35 cellular contexts compared by ENCODE assay signal in the genomic region with DNA sequence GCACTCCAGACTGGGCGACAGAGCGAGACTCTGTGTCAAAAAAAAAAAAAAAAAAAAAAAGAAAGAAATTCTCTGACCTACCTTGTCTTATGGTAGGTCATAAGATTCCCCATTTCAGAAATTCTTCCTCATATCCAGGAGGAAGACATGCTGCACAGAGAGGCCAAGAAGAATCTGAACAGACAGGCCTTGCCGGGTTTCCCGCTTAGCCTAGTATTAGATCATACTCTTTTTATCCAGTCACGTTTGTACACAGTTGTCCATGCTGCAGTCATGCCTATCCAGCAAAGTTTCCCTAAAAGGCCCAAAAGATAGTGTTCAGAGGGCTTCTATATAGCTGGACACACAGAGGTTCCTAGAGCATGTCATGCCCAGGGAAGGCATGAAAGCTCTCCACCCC.
"Had no signal": no experiment of that assay in that cellular context is flagged by ENCODE, and none has a peak within 500 bp of the region (broad histone marks: within the 10 kb centered on the region; RNA-seq: fewer than 3 reads in every experiment).

No MANE protein-coding gene starts in this region.

- DNase-seq: activated B cell treated with CpG ODN at 0.5 μM for 24 hours; activated CD4-positive, alpha-beta memory T cell treated with anti-CD3 and anti-CD28 coated beads for 36 hours; activated CD4-positive, alpha-beta T cell treated with anti-CD3 and anti-CD28 coated beads for 4 hours; activated CD4-positive, alpha-beta T cell treated with anti-CD3 and anti-CD28 coated beads, Interleukin-2, amount 10 ng/mL, durations not matched to agents 24 days and 14 days; activated CD4-positive, alpha-beta T cell treated with anti-CD3 and anti-CD28 coated beads, Interleukin-2, amount 50 U/mL, for 1 hour; activated CD4-positive, alpha-beta T cell treated with anti-CD3 and anti-CD28 coated beads, Interleukin-2, amount 50 U/mL, for 4 hours; activated CD4-positive, CD25-positive, alpha-beta regulatory T cell treated with anti-CD3 and anti-CD28 coated beads, Interleukin-2, amount 50 U/mL, for 72 hours; activated CD8-positive, alpha-beta memory T cell treated with anti-CD3 and anti-CD28 coated beads, Interleukin-2, amount 50 U/mL, for 4 hours; activated CD8-positive, alpha-beta T cell treated with anti-CD3 and anti-CD28 coated beads for 36 hours; activated gamma-delta T cell; activated naive CD4-positive, alpha-beta T cell treated with anti-CD3 and anti-CD28 coated beads, Interleukin-2, amount 10 ng/mL, durations not matched to agents 7 days and 5 days; activated naive CD4-positive, alpha-beta T cell treated with Interleukin-2 at 50 U/mL for 16 hours; activated naive CD8-positive, alpha-beta T cell treated with anti-CD3 and anti-CD28 coated beads, Interleukin-2, amount 10 ng/mL, durations not matched to agents 7 days and 5 days; activated naive CD8-positive, alpha-beta T cell treated with anti-CD3 and anti-CD28 coated beads, Interleukin-2, amount 50 U/mL, for 24 hours; activated T-cell treated with anti-CD3 and anti-CD28 coated beads for 4 hours; activated T-cell treated with anti-CD3 and anti-CD28 coated beads, Interleukin-2, amount 50 U/mL, for 1 hour; activated T-cell treated with anti-CD3 and anti-CD28 coated beads, Interleukin-2, amount 50 U/mL, for 4 hours; activated T-cell treated with anti-CD3 and anti-CD28 coated beads, Interleukin-2, amount 50 U/mL, for 72 hours; amygdala; anterior cingulate cortex; caudate nucleus; SW 1271; T-helper 1 cell; T-helper 9 cell had no signal

- H3K36me3 ChIP-seq: ascending aorta, cardiac muscle cell had no signal

- H3K9me3 ChIP-seq: ascending aorta had no signal

- H3K27ac Mint-ChIP-seq: activated B cell treated with CpG ODN at 0.5 μM for 24 hours; activated CD4-positive, alpha-beta memory T cell treated with anti-CD3 and anti-CD28 coated beads for 36 hours; activated CD4-positive, alpha-beta T cell treated with anti-CD3 and anti-CD28 coated beads, Interleukin-2, amount 10 ng/mL, durations not matched to agents 24 days and 14 days; activated CD8-positive, alpha-beta T cell treated with anti-CD3 and anti-CD28 coated beads for 36 hours; activated naive CD4-positive, alpha-beta T cell treated with anti-CD3 and anti-CD28 coated beads, Interleukin-2, amount 10 ng/mL, durations not matched to agents 7 days and 5 days; activated naive CD4-positive, alpha-beta T cell treated with anti-CD3 and anti-CD28 coated beads, Interleukin-2, amount 50 U/mL, for 24 hours; activated naive CD8-positive, alpha-beta T cell; activated naive CD8-positive, alpha-beta T cell treated with anti-CD3 and anti-CD28 coated beads, Interleukin-2, amount 10 ng/mL, durations not matched to agents 7 days and 5 days; activated naive CD8-positive, alpha-beta T cell treated with anti-CD3 and anti-CD28 coated beads, Interleukin-2, amount 50 U/mL, for 24 hours; activated T-cell treated with anti-CD3 and anti-CD28 coated beads, Interleukin-2, amount 50 U/mL, for 72 hours; activated T-helper 1 cell treated with anti-CD3 and anti-CD28 coated beads, Interleukin-12 subunit alpha, Interleukin-12 subunit beta, Interleukin-2, Interleukin-4 antibody, amounts not matched to agents 30 ng/mL and 10 ng/mL and 1 ng/mL, durations not matched to agents 14 hours and 24 hours and 36 hours; activated T-helper 17 cell treated with anti-CD3 and anti-CD28 coated beads, Interleukin-2, amount 50 U/mL, for 72 hours; brain; T-helper 1 cell treated with Interleukin-12 subunit alpha and Interleukin-12 subunit beta and Interleukin-4 antibody, amounts not matched to agents 30 μg/mL and 1 μg/mL, for 36 hours; T-helper 2 cell treated with Interferon-gamma antibody and Interleukin-4, amounts not matched to agents 5 μg/mL and 100 μg/mL, for 36 hours had no signal

- H3K36me3 Mint-ChIP-seq: activated CD4-positive, alpha-beta memory T cell treated with anti-CD3 and anti-CD28 coated beads for 36 hours; activated naive CD4-positive, alpha-beta T cell treated with anti-CD3 and anti-CD28 coated beads, Interleukin-2, amount 10 ng/mL, durations not matched to agents 7 days and 5 days; activated naive CD4-positive, alpha-beta T cell treated with anti-CD3 and anti-CD28 coated beads, Interleukin-2, amount 50 U/mL, for 24 hours; activated naive CD8-positive, alpha-beta T cell; activated naive CD8-positive, alpha-beta T cell treated with anti-CD3 and anti-CD28 coated beads, Interleukin-2, amount 10 ng/mL, durations not matched to agents 7 days and 5 days; brain had no signal

- H3K9me3 Mint-ChIP-seq: activated B cell treated with CpG ODN at 0.5 μM for 24 hours; activated naive CD4-positive, alpha-beta T cell treated with anti-CD3 and anti-CD28 coated beads, Interleukin-2, amount 50 U/mL, for 24 hours; activated naive CD8-positive, alpha-beta T cell treated with anti-CD3 and anti-CD28 coated beads, Interleukin-2, amount 50 U/mL, for 24 hours; activated T-helper 17 cell treated with anti-CD3 and anti-CD28 coated beads, Interleukin-2, amount 50 U/mL, for 72 hours had no signal

- H3K27me3 ChIP-seq: ascending aorta, cardiac muscle cell had no signal

- ATAC-seq: activated CD8-positive, alpha-beta T cell treated with anti-CD3 and anti-CD28 coated beads for 36 hours; activated naive CD8-positive, alpha-beta T cell treated with anti-CD3 and anti-CD28 coated beads, Interleukin-2, amount 50 U/mL, for 24 hours; activated T-cell treated with anti-CD3 and anti-CD28 coated beads, Interleukin-2, amount 50 U/mL, for 4 hours; activated T-cell treated with anti-CD3 and anti-CD28 coated beads, Interleukin-2, amount 50 U/mL, for 72 hours; activated T-helper 17 cell treated with anti-CD3 and anti-CD28 coated beads, Interleukin-2, amount 50 U/mL, for 72 hours had no signal

- H3K4me1 Mint-ChIP-seq: activated B cell treated with CpG ODN at 0.5 μM for 24 hours; activated CD4-positive, alpha-beta T cell treated with anti-CD3 and anti-CD28 coated beads, Interleukin-2, amount 10 ng/mL, durations not matched to agents 24 days and 14 days had no signal

- H3K4me1 ChIP-seq: ascending aorta had no signal

- H3K27me3 Mint-ChIP-seq: activated B cell treated with CpG ODN at 0.5 μM for 24 hours; activated CD4-positive, alpha-beta memory T cell treated with anti-CD3 and anti-CD28 coated beads for 36 hours; activated CD4-positive, alpha-beta T cell treated with anti-CD3 and anti-CD28 coated beads, Interleukin-2, amount 10 ng/mL, durations not matched to agents 24 days and 14 days; activated CD8-positive, alpha-beta T cell treated with anti-CD3 and anti-CD28 coated beads for 36 hours; activated naive CD4-positive, alpha-beta T cell treated with anti-CD3 and anti-CD28 coated beads, Interleukin-2, amount 10 ng/mL, durations not matched to agents 7 days and 5 days; activated naive CD4-positive, alpha-beta T cell treated with anti-CD3 and anti-CD28 coated beads, Interleukin-2, amount 50 U/mL, for 24 hours; activated naive CD8-positive, alpha-beta T cell treated with anti-CD3 and anti-CD28 coated beads, Interleukin-2, amount 50 U/mL, for 24 hours; activated T-helper 17 cell treated with anti-CD3 and anti-CD28 coated beads, Interleukin-2, amount 50 U/mL, for 72 hours; brain; central memory CD8-positive, alpha-beta T cell had no signal

- H3K4me3 Mint-ChIP-seq: activated B cell treated with CpG ODN at 0.5 μM for 24 hours; activated CD4-positive, alpha-beta memory T cell treated with anti-CD3 and anti-CD28 coated beads for 36 hours; activated CD4-positive, alpha-beta T cell treated with anti-CD3 and anti-CD28 coated beads, Interleukin-2, amount 10 ng/mL, durations not matched to agents 24 days and 14 days; activated CD8-positive, alpha-beta T cell treated with anti-CD3 and anti-CD28 coated beads for 36 hours; activated naive CD4-positive, alpha-beta T cell treated with anti-CD3 and anti-CD28 coated beads, Interleukin-2, amount 10 ng/mL, durations not matched to agents 7 days and 5 days; activated naive CD4-positive, alpha-beta T cell treated with anti-CD3 and anti-CD28 coated beads, Interleukin-2, amount 50 U/mL, for 24 hours; activated naive CD8-positive, alpha-beta T cell; activated naive CD8-positive, alpha-beta T cell treated with anti-CD3 and anti-CD28 coated beads, Interleukin-2, amount 10 ng/mL, durations not matched to agents 7 days and 5 days; activated naive CD8-positive, alpha-beta T cell treated with anti-CD3 and anti-CD28 coated beads, Interleukin-2, amount 50 U/mL, for 24 hours; activated T-cell treated with anti-CD3 and anti-CD28 coated beads, Interleukin-2, amount 50 U/mL, for 4 hours; activated T-cell treated with anti-CD3 and anti-CD28 coated beads, Interleukin-2, amount 50 U/mL, for 72 hours; activated T-helper 1 cell treated with anti-CD3 and anti-CD28 coated beads, Interleukin-12 subunit alpha, Interleukin-12 subunit beta, Interleukin-2, Interleukin-4 antibody, amounts not matched to agents 30 ng/mL and 10 ng/mL and 1 ng/mL, durations not matched to agents 14 hours and 24 hours and 36 hours; activated T-helper 17 cell treated with anti-CD3 and anti-CD28 coated beads, Interleukin-2, amount 50 U/mL, for 72 hours; brain; central memory CD8-positive, alpha-beta T cell; T-helper 1 cell treated with Interleukin-12 subunit alpha and Interleukin-12 subunit beta and Interleukin-4 antibody, amounts not matched to agents 30 μg/mL and 1 μg/mL, for 36 hours; T-helper 2 cell treated with Interferon-gamma antibody and Interleukin-4, amounts not matched to agents 5 μg/mL and 100 μg/mL, for 36 hours had no signal

- H3K4me3 ChIP-seq: ascending aorta, cardiac muscle cell had no signal

- H3K27ac ChIP-seq: ascending aorta, cardiac muscle cell, VCaP had no signal
